Comparison of ENCODE assay signal across 1 cellular context in genomic region chr2:55771612-55772011, GRCh38.
TF ChIP-seq lines count a peak whose summit lies in the region.

No MANE protein-coding gene starts in this region.

TF ChIP-seq in GM12878, 131 proteins besides CTCF, POLR2A, EP300 and RAD21 (continued from another document):
- TF ChIP-seq ZBTB40 (IDR thresholded peaks at IDR 0.05; ENCODE audit: borderline replicate concordance) (no peak), SMC3 (IDR thresholded peaks at IDR 0.05; ENCODE audit: borderline replicate concordance, low read length) (peak; percentile 51; the same call in 1 of the 2 replicates), FOS (IDR thresholded peaks at IDR 0.05; ENCODE audit: borderline replicate concordance, extremely low read depth, insufficient read length) (no peak)
